8 cellular contexts compared by ENCODE assay signal in the genomic region with DNA sequence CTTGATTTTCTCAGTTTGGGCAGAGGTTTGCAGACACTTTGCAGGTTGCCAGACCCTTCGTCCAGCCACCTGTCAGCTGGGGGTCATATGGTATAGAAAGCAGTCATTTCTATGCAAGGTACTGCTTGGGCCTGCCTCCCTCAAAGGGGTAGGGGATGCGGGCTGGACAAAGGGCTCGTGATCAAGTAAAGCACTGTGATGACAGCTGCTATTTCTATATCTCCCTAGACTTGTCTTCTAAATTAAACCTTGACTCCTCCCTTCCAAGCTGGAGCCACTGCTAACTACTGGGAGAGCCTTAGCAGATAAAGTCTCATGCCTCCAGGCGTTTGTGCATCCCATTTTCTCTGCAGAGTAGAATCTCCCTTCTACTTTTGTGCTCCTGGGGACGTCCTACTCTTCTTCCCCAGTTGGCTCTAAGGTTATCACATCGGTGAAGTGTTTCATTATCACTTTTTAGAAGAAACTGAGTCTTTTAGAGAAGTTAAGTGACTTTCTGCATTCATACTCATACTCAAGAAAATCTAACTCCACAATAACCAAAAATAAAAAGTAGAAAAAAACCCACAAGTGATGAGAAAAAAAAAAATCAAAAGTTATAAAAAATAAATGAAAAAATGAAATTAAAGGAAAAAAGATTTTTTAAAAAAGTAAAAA. TPM values are rescaled to one million over a fixed set of nuclear protein-coding genes. Genes with fewer than 3 reads are reported as not detected.
DNase-seq lines count a peak whose midpoint lies in the region; ATAC-seq and TF ChIP-seq lines count a peak whose summit lies in the region.

No MANE protein-coding gene starts in this region.

- in situ Hi-C loops in Panc1 (cut with HindIII; ENCODE audit: low pct_unique_long_range_greater_than_20kb, low sequenced_read_pairs): no loop called here

- BruUV-seq in Panc1 (replicated peaks; lab: Mats Ljungman, UMichigan): TSS peak; percentile 100

- no peak for ATAC-seq in Panc1
- no peak for ATAC-seq in HG03520 (IDR thresholded peaks at IDR 0.05; ENCODE audit: unreplicated experiment)
- no peak for ATAC-seq in GM21515 (IDR thresholded peaks at IDR 0.05; ENCODE audit: unreplicated experiment)

- intact Hi-C loops in Panc1 (cut with micrococcal nuclease; ENCODE audit: unreplicated experiment): no loop called here

- peaks cover 34% of the 10 kb centered on the region for H3K36me3 ChIP-seq in Panc1 (ENCODE audit: control insufficient read depth, insufficient read depth, low read length)
- peaks cover 2% of the 10 kb centered on the region for H3K36me3 ChIP-seq in rectal smooth muscle tissue (ENCODE audit: control insufficient read depth, insufficient read depth, low read length)

- H3K27ac ChIP-seq in Panc1 (ENCODE audit: low read length): peak overlapping the region; percentile 98
- peak overlapping the region; percentile 17 for H3K27ac ChIP-seq in rectal smooth muscle tissue (ENCODE audit: low read depth, low read length)

- H3K4me1 ChIP-seq in Panc1 (ENCODE audit: control insufficient read depth, insufficient read depth, low read length): peaks cover 32% of the 10 kb centered on the region
- peaks cover 8% of the 10 kb centered on the region for H3K4me1 ChIP-seq in rectal smooth muscle tissue (ENCODE audit: control insufficient read depth, insufficient read depth, low read length)

- no peak overlapping the region for H3K9ac ChIP-seq in rectal smooth muscle tissue (ENCODE audit: low read length)

- no peaks in the 10 kb centered on the region for H3K9me3 ChIP-seq in Panc1 (ENCODE audit: control insufficient read depth, insufficient read depth, low read depth, low read length)

- no peaks in the 10 kb centered on the region for H3K27me3 ChIP-seq in Panc1 (ENCODE audit: control insufficient read depth, insufficient read depth, low read length)
- H3K27me3 ChIP-seq in rectal smooth muscle tissue (ENCODE audit: control insufficient read depth, insufficient read depth, low read length): no peaks in the 10 kb centered on the region

- H3K4me3 ChIP-seq in GM08714 (ENCODE audit: low read length): peak overlapping the region; percentile 32
- peak overlapping the region; percentile 44 to 64 for H3K4me3 ChIP-seq in Panc1 (ENCODE audit: low read depth in 2 of 2, low read length in 2 of 2)
- peak overlapping the region; percentile 81 for H3K4me3 ChIP-seq in epithelial cell of proximal tubule (ENCODE audit: low read depth, low read length)
- H3K4me3 ChIP-seq in rectal smooth muscle tissue (ENCODE audit: low read length): peak overlapping the region; percentile 42

- POLR2A ChIA-PET in Panc1 (lab: Charles Lee): interaction anchor here (0.5 to 0.7 kb wide), 4 partner anchors 54 to 1299 kb away, joined by 5 to 12 read pairs (median 6); partner anchors contain the start of gene BARD1

- DNase-seq in Panc1 (ENCODE audit: low read depth, low spot score) (no peak), epithelial cell of proximal tubule (ENCODE audit: low read depth) (no peak), hepatic stellate cell (ENCODE audit: low spot score) (no peak), D341Med (ENCODE audit: low spot score) (no peak)

- CTCF ChIA-PET in Panc1 (lab: Charles Lee): interaction anchor here (1.1 kb wide), 1 partner anchor 18 kb away, joined by 3 read pairs; no protein-coding TSS in a partner anchor

- TF ChIP-seq CTCF in Panc1 (IDR thresholded peaks at IDR 0.05): no peak
- no peak for TF ChIP-seq CTCF in epithelial cell of proximal tubule (conservative IDR thresholded peaks at IDR 0.05; ENCODE audit: low read depth, low read length)

RNA-seq across cellular contexts. Expression of gene XRCC5, which starts 0.7 kb away (rescaled TPM):
- 322 TPM for total RNA-seq in Panc1 (2021; ENCODE audit: unreplicated experiment)
- polyA plus RNA-seq in Panc1 (2012; ENCODE audit: insufficient read length): 173 TPM
- 358 and 360 TPM in 2 replicates for total RNA-seq in epithelial cell of proximal tubule

RNA-seq across cellular contexts. Expression of gene TMEM169, which starts 26.7 kb away (rescaled TPM):
- 0.74 TPM for total RNA-seq in Panc1 (2021; ENCODE audit: unreplicated experiment)
- 1.6 TPM for polyA plus RNA-seq in Panc1 (2012; ENCODE audit: insufficient read length)
- 2.9 and 3.1 TPM in 2 replicates for total RNA-seq in epithelial cell of proximal tubule

RNA-seq across cellular contexts. Expression of gene PECR, which starts 26.8 kb away (rescaled TPM):
- total RNA-seq in Panc1 (2021; ENCODE audit: unreplicated experiment) (16.5 TPM), epithelial cell of proximal tubule (12.3 and 16.7 TPM in 2 replicates)
- 19.2 TPM for polyA plus RNA-seq in Panc1 (2012; ENCODE audit: insufficient read length)
